Comparison of ENCODE assay signal across 10 cellular contexts in the genomic region with DNA sequence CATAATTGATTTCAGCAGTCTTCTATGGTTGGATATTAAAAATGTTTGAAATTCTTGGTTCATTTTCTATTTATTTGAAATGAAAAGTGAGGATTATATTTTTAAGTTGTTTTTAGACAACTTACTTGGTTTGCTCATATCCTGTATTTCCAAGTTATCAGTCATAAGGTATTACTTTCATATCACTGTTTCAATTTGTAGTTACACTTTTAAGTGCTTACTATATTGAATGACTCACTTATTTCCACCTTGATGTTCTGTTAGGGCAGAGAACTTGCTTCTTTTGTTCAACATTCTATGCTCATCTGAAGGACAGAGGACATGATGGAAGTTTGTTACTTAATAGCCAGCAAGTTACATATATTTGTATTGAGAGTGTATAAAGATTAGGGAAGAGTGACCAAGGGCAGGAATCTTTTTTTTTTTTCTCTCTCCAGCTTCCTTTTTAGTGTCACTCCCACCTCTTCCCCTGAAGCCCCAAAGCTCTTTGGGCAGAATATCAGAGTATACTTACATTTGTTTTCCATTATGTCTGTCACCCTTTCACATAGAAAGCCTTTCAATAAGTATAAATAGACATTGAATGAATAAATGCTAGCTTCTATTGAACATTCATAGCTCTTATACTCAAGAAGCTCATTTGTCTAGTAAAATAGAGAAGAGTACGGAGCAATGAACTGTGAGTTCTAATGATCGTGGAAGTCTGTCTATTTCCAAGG.
A peak's percentile ranks its signal among the peaks of the same experiment; 100 is the strongest.
DNase-seq lines count a peak whose midpoint lies in the region; ATAC-seq lines count a peak whose summit lies in the region.
"Had no signal": no experiment of that assay in that cellular context is flagged by ENCODE, and none has a peak within 500 bp of the region (broad histone marks: within the 10 kb centered on the region; RNA-seq: fewer than 3 reads in every experiment).

No MANE protein-coding gene starts in this region.

- H3K27ac Mint-ChIP-seq in activated naive CD8-positive, alpha-beta T cell treated with anti-CD3 and anti-CD28 coated beads, Interleukin-2, amount 50 U/mL, for 24 hours, result peak overlapping the region; percentile 89

- no peaks in the 10 kb centered on the region for H3K27me3 Mint-ChIP-seq in activated naive CD8-positive, alpha-beta T cell treated with anti-CD3 and anti-CD28 coated beads, Interleukin-2, amount 50 U/mL, for 24 hours

- H3K4me3 Mint-ChIP-seq in activated naive CD8-positive, alpha-beta T cell treated with anti-CD3 and anti-CD28 coated beads, Interleukin-2, amount 50 U/mL, for 24 hours, result peak overlapping the region; percentile 45

- H3K4me1 Mint-ChIP-seq in activated naive CD8-positive, alpha-beta T cell treated with anti-CD3 and anti-CD28 coated beads, Interleukin-2, amount 50 U/mL, for 24 hours, result peaks cover 34% of the 10 kb centered on the region

- H3K36me3 Mint-ChIP-seq in activated naive CD8-positive, alpha-beta T cell treated with anti-CD3 and anti-CD28 coated beads, Interleukin-2, amount 50 U/mL, for 24 hours (ENCODE audit: low read depth), result peaks cover 8% of the 10 kb centered on the region

- no peak for DNase-seq in activated naive CD8-positive, alpha-beta T cell treated with anti-CD3 and anti-CD28 coated beads, Interleukin-2, amount 50 U/mL, for 24 hours
- DNase-seq in SIG-M5 treated with dmso at 0.1 percent for 504 hours (lab: John Stamatoyannopoulos, UW; ENCODE audit: unreplicated experiment), result no peak
- DNase-seq in SKM-1 treated with dmso at 0.1 percent for 144 hours (lab: John Stamatoyannopoulos, UW; ENCODE audit: unreplicated experiment), result no peak
- no peak for DNase-seq in Kasumi-1 (lab: John Stamatoyannopoulos, UW)
- DNase-seq in glomerular visceral epithelial cell (ENCODE audit: extremely low spot score), result no peak
- DNase-seq: spleen had no signal

- ATAC-seq in GM18517 (IDR thresholded peaks at IDR 0.05; ENCODE audit: unreplicated experiment) (peak; percentile 96), GM21390 (IDR thresholded peaks at IDR 0.05; ENCODE audit: unreplicated experiment) (peak; percentile 99), HG03159 (IDR thresholded peaks at IDR 0.05; ENCODE audit: unreplicated experiment) (peak; percentile 96)
- ATAC-seq in activated naive CD8-positive, alpha-beta T cell treated with anti-CD3 and anti-CD28 coated beads, Interleukin-2, amount 50 U/mL, for 24 hours, result peak; percentile 97
- ATAC-seq: Panc1 had no signal

- no peaks in the 10 kb centered on the region for H3K9me3 Mint-ChIP-seq in activated naive CD8-positive, alpha-beta T cell treated with anti-CD3 and anti-CD28 coated beads, Interleukin-2, amount 50 U/mL, for 24 hours
